Comparison of ENCODE assay signal across 8 cellular contexts in genomic region chrX:149541521-149542047, GRCh38.
DNase-seq lines count a peak whose midpoint lies in the region; ATAC-seq, FAIRE-seq and TF ChIP-seq lines count a peak whose summit lies in the region.

No MANE protein-coding gene starts in this region.

- no peak for DNase-seq in HuH-7.5 (ENCODE audit: low spot score)
- no peak for DNase-seq in NCI-H524 treated with DMSO at 0.1 percent for 48 hours (lab: John Stamatoyannopoulos, UW)
- no peak for DNase-seq in LoVo (ENCODE audit: low spot score)

- H4K20me1 ChIP-seq in KMS-11 (ENCODE audit: insufficient read depth): no peaks in the 10 kb centered on the region

- peak overlapping the region; percentile 98 for H3K27ac ChIP-seq in ACC112 (ENCODE audit: low read depth, low read length)
- peak overlapping the region; percentile 93 for H3K27ac ChIP-seq in KMS-11

- no peak for TF ChIP-seq CTCF in KMS-11 (conservative IDR thresholded peaks at IDR 0.05; ENCODE audit: low read depth, low read length)

- no peaks in the 10 kb centered on the region for H3K9me3 ChIP-seq in mucosa of stomach (ENCODE audit: control insufficient read depth, low read length)

- peak; percentile 84 for FAIRE-seq in colon (lab: Jason Lieb, UNC)

- peak overlapping the region; percentile 85 for H3K4me3 ChIP-seq in ACC112 (ENCODE audit: low read depth, low read length)
- no peak overlapping the region for H3K4me3 ChIP-seq in KMS-11 (IDR thresholded peaks at IDR 0.05; ENCODE audit: insufficient read depth, low read depth, low read length)
- H3K4me3 ChIP-seq in mucosa of stomach (ENCODE audit: low read length): peak overlapping the region; percentile 56

- H3K27me3 ChIP-seq in ACC112 (ENCODE audit: insufficient read depth, low read length): no peaks in the 10 kb centered on the region
- H3K27me3 ChIP-seq in KMS-11 (ENCODE audit: insufficient read depth, low read depth): no peaks in the 10 kb centered on the region
- no peaks in the 10 kb centered on the region for H3K27me3 ChIP-seq in mucosa of stomach (ENCODE audit: control insufficient read depth, insufficient read depth, low read length)

- H3K79me2 ChIP-seq in ACC112 (ENCODE audit: control insufficient read depth, insufficient read depth, low read length, unreplicated experiment) (peaks cover 5% of the 10 kb centered on the region), KMS-11 (ENCODE audit: insufficient read depth, low read depth) (peaks cover 5% of the 10 kb centered on the region; the same call in 1 of the 2 replicates)

- peak overlapping the region; percentile 89 for H3K9ac ChIP-seq in KMS-11
- H3K9ac ChIP-seq in mucosa of stomach (ENCODE audit: low read length): peak overlapping the region; percentile 70

- H2AFZ ChIP-seq in ACC112 (ENCODE audit: low read length, unreplicated experiment): no peak overlapping the region
- peak overlapping the region; percentile 69; the same call in 1 of the 2 replicates for H2AFZ ChIP-seq in KMS-11 (ENCODE audit: low read depth)

- peak overlapping the region; percentile 84 for H3K4me2 ChIP-seq in KMS-11

- H3K4me1 ChIP-seq in ACC112 (ENCODE audit: control insufficient read depth, insufficient read depth, low read length, unreplicated experiment) (no peaks in the 10 kb centered on the region), KMS-11 (ENCODE audit: low read depth, poor library complexity, severe bottlenecking) (no peaks in the 10 kb centered on the region), mucosa of stomach (ENCODE audit: control insufficient read depth, insufficient read depth, low read length) (peaks cover 4% of the 10 kb centered on the region)

- H3K36me3 ChIP-seq in ACC112 (ENCODE audit: insufficient read depth, low read length) (no peaks in the 10 kb centered on the region), KMS-11 (ENCODE audit: insufficient read depth) (no peaks in the 10 kb centered on the region), mucosa of stomach (ENCODE audit: control insufficient read depth, insufficient read depth, low read length) (no peaks in the 10 kb centered on the region)

- ATAC-seq in HG03039 (IDR thresholded peaks at IDR 0.05; ENCODE audit: unreplicated experiment): no peak
